22 cellular contexts compared by ENCODE assay signal in genomic region chr1:168110896-168111545, GRCh38. TPM values are rescaled to one million over a fixed set of nuclear protein-coding genes. Genes with fewer than 3 reads are reported as not detected.
DNase-seq lines count a peak whose midpoint lies in the region; ATAC-seq, FAIRE-seq and TF ChIP-seq lines count a peak whose summit lies in the region.
"Had no signal": no experiment of that assay in that cellular context is flagged by ENCODE, and none has a peak within 500 bp of the region (broad histone marks: within the 10 kb centered on the region; RNA-seq: fewer than 3 reads in every experiment).

No MANE protein-coding gene starts in this region.

- BruUV-seq in mammary epithelial cell (replicated peaks; lab: Mats Ljungman, UMichigan), result no TSS peak

- no peak for FAIRE-seq in D721Med (lab: Jason Lieb, UNC)
- FAIRE-seq: HTR-8/SVneo, kidney, urothelium cell line had no signal

- CTCF ChIA-PET in mammary epithelial cell (lab: Charles Lee; ENCODE audit: low non-redundant PET), result interaction anchor here (0.6 kb wide), 1 partner anchor 186 kb away, joined by 3 read pairs; no protein-coding TSS in a partner anchor

- H3K9me3 ChIP-seq in mammary epithelial cell (replicated peaks; ENCODE audit: insufficient read depth, low read length) (no peaks in the 10 kb centered on the region), psoas muscle (no peaks in the 10 kb centered on the region), esophagus squamous epithelium (no peaks in the 10 kb centered on the region)
- H3K9me3 ChIP-seq: esophagus muscularis mucosa, heart left ventricle, prostate gland had no signal

- TF ChIP-seq CTCF in D721Med (IDR thresholded peaks at IDR 0.05; ENCODE audit: insufficient read depth, missing control alignments), result peak; percentile 6
- peak in 1 of 2 donors; percentile 4 for TF ChIP-seq CTCF in mammary epithelial cell (conservative IDR thresholded peaks at IDR 0.05 in 1 of 2, IDR thresholded peaks at IDR 0.05 in 1 of 2; ENCODE audit: extremely low read depth in 1 of 2, insufficient read depth in 1 of 2, low read depth in 1 of 2, low read length in 2 of 2)
- TF ChIP-seq CTCF in psoas muscle (IDR thresholded peaks at IDR 0.05), result no peak
- TF ChIP-seq CTCF in esophagus squamous epithelium (IDR thresholded peaks at IDR 0.05), result no peak

- TF ChIP-seq POLR2A in esophagus squamous epithelium (IDR thresholded peaks at IDR 0.05), result no peak

- no peak for DNase-seq in D721Med (ENCODE audit: insufficient read length, low spot score)
- peak; percentile 10 for DNase-seq in HT1080 (ENCODE audit: low read depth)
- DNase-seq in mammary epithelial cell, result peak; percentile 63
- DNase-seq in iPS-NIHi7 (ENCODE audit: extremely low spot score), result peak; percentile 70
- no peak for DNase-seq in NCI-H146 treated with DMSO at 0.1 percent for 48 hours (lab: John Stamatoyannopoulos, UW; ENCODE audit: unreplicated experiment)
- no peak for DNase-seq in psoas muscle
- DNase-seq in esophagus squamous epithelium (lab: John Stamatoyannopoulos, UW), result no peak
- DNase-seq: heart left ventricle; kidney; naive B cell; NCI-H1417 treated with DMSO at 0.1 percent for 48 hours; NCI-H2227 treated with DMSO at 0.1 percent for 48 hours; SIG-M5; stimulated activated CD4-positive, alpha-beta T cell treated with anti-CD3 and anti-CD28 coated beads, Interleukin-2, amount 100 ng/mL, for 48 hours; T-helper 2 cell had no signal

- H3K27ac ChIP-seq in mammary epithelial cell (ENCODE audit: insufficient read depth, low read depth, low read length) (no peak overlapping the region), psoas muscle (no peak overlapping the region), esophagus squamous epithelium (no peak overlapping the region)
- H3K27ac ChIP-seq: cardiac muscle cell, esophagus muscularis mucosa, heart left ventricle, prostate gland, skin epidermis had no signal

- dilution Hi-C loops in mammary epithelial cell (cut with HindIII; ENCODE audit: low sequenced_read_pairs), result no loop called here

- no peaks in the 10 kb centered on the region for H4K20me1 ChIP-seq in mammary epithelial cell (ENCODE audit: insufficient read depth, low read length)

- H3K4me1 ChIP-seq in mammary epithelial cell (ENCODE audit: insufficient read depth, low read length) (peaks cover 32% of the 10 kb centered on the region), psoas muscle (no peaks in the 10 kb centered on the region), esophagus squamous epithelium (peaks cover 0 to 36% (median 2%) of the 10 kb centered on the region in 3 donors)
- H3K4me1 ChIP-seq: esophagus muscularis mucosa, prostate gland had no signal

- in situ Hi-C loops in mammary epithelial cell (cut with MboI; ENCODE audit: low sequenced_read_pairs in 2 of 2), result loop anchor here in 1 of 2 donors (10.0 kb wide), 1 partner anchor 64 kb away; the partner anchor contains the start of gene TIPRL

- no peak overlapping the region for H3K4me3 ChIP-seq in mammary epithelial cell (replicated peaks in 1 of 3; ENCODE audit: insufficient read depth in 1 of 3, low read depth in 2 of 3, low read length in 3 of 3)
- no peak overlapping the region for H3K4me3 ChIP-seq in psoas muscle
- no peak overlapping the region for H3K4me3 ChIP-seq in esophagus squamous epithelium
- H3K4me3 ChIP-seq: cardiac muscle cell, esophagus muscularis mucosa, heart left ventricle, prostate gland, skin epidermis had no signal

- H3K36me3 ChIP-seq in mammary epithelial cell (ENCODE audit: insufficient read depth, low read length) (no peaks in the 10 kb centered on the region), psoas muscle (ENCODE audit: insufficient read depth in 1 of 2, low read depth in 1 of 2) (no peaks in the 10 kb centered on the region), esophagus squamous epithelium (no peaks in the 10 kb centered on the region)
- H3K36me3 ChIP-seq: cardiac muscle cell, prostate gland had no signal

- H2AFZ ChIP-seq in mammary epithelial cell (ENCODE audit: low read depth, low read length), result peak overlapping the region; percentile 29

- intact Hi-C loops in mammary epithelial cell (cut with micrococcal nuclease) (no loop called here), psoas muscle (cut with DNase I) (no loop called here), esophagus squamous epithelium (cut with DNase I) (no loop called here)

- ATAC-seq in psoas muscle (no peak), HG03354 (IDR thresholded peaks at IDR 0.05; ENCODE audit: poor library complexity, severe bottlenecking, unreplicated experiment) (no peak)
- ATAC-seq: heart left ventricle had no signal

- no peak overlapping the region for H3K9ac ChIP-seq in mammary epithelial cell (ENCODE audit: insufficient read depth, low read length)

- 41% methylated on average over 7 of the region's 7 CpGs for WGBS in mammary epithelial cell (ENCODE audit: low coverage, missing lambda C conversion rate)
- 90 to 92% (median 92%) methylated on average over 7 of the region's 7 CpGs for WGBS in psoas muscle, 3 donors
- WGBS in esophagus squamous epithelium, 2 donors, result 54% methylated on average over 6 to 7 of the region's 7 CpGs

- no peaks in the 10 kb centered on the region for H3K27me3 ChIP-seq in mammary epithelial cell (ENCODE audit: insufficient read depth, low read length)
- H3K27me3 ChIP-seq in psoas muscle (ENCODE audit: insufficient read depth in 3 of 3, low read length in 2 of 3), result peaks cover 0 to 1% (median 0%) of the 10 kb centered on the region in 3 donors
- H3K27me3 ChIP-seq in esophagus squamous epithelium, result no peaks in the 10 kb centered on the region
- H3K27me3 ChIP-seq: cardiac muscle cell, esophagus muscularis mucosa, heart left ventricle had no signal

- no peak overlapping the region for H3K4me2 ChIP-seq in mammary epithelial cell (ENCODE audit: insufficient read depth, low read depth, low read length)

- H3K79me2 ChIP-seq in mammary epithelial cell (ENCODE audit: insufficient read depth, low read length), result no peaks in the 10 kb centered on the region

RNA-seq across cellular contexts. Expression of gene GPR161, which starts 25.7 kb away (rescaled TPM):
- total RNA-seq in HT1080 (2014; rRNA removed; shearing (Covaris generic)), result 12.8 and 13.4 TPM in 2 replicates
- polyA plus RNA-seq in HT1080 (2015; cell fraction: cytosol; rRNA removed), result 5.3 and 5.8 TPM in 2 replicates
- polyA plus RNA-seq in HT1080 (2015; cell fraction: nucleus; rRNA removed), result 6.4 and 7.5 TPM in 2 replicates
- 10 to 100 TPM; 15.0 to 27.1 TPM for total RNA-seq in mammary epithelial cell
- 17.8 TPM for polyA plus RNA-seq in mammary epithelial cell
- polyA minus RNA-seq in mammary epithelial cell, result 60.3 TPM
- 1 to 10 TPM in 3 of 4 donors, under 1 TPM in 1; 0.67 to 2.6 (median 1.4) TPM for total RNA-seq in psoas muscle
- polyA plus RNA-seq in psoas muscle, result under 1 TPM; 0.38 to 0.67 (median 0.46) TPM
- total RNA-seq in esophagus squamous epithelium, result 10 to 100 TPM in 1 of 4 donors, 1 to 10 TPM in 3; 1.7 to 12.2 (median 3.9) TPM

Comparison
In these comparisons a context has a peak if more than half of its experiments do, and no peak if none do; other contexts are left out.
1. DNase-seq: peak in HT1080 (single experiment), mammary epithelial cell (single experiment) and iPS-NIHi7 (single experiment); none in D721Med (single experiment), NCI-H146 treated with DMSO at 0.1 percent for 48 hours (single experiment), psoas muscle (0 of 2) and esophagus squamous epithelium (single experiment).